ENCODE assay signal across 15 cellular contexts in genomic region chr12:24121911-24122310, GRCh38.
DNase-seq lines count a peak whose midpoint lies in the region; ATAC-seq, FAIRE-seq and TF ChIP-seq lines count a peak whose summit lies in the region.
"Had no signal": no experiment of that assay in that cellular context is flagged by ENCODE, and none has a peak within 500 bp of the region (broad histone marks: within the 10 kb centered on the region; RNA-seq: fewer than 3 reads in every experiment).

No MANE protein-coding gene starts in this region.

- ATAC-seq in HepG2 = no peak
- ATAC-seq in right lobe of liver = no peak
- no peak for ATAC-seq in GM21786 (IDR thresholded peaks at IDR 0.05; ENCODE audit: unreplicated experiment)

- H3K79me2 ChIP-seq in HepG2 (ENCODE audit: insufficient read depth, low read length) (no peaks in the 10 kb centered on the region), SK-N-SH (ENCODE audit: insufficient read depth) (no peaks in the 10 kb centered on the region)

- peaks cover 0 to 12% of the 10 kb centered on the region in 2 experiments; a peak in 1 of 5 replicates for H3K27me3 ChIP-seq in HepG2 (ENCODE audit: control insufficient read depth in 1 of 2, insufficient read depth in 2 of 2, low read length in 2 of 2)
- no peaks in the 10 kb centered on the region for H3K27me3 ChIP-seq in right lobe of liver
- H3K27me3 ChIP-seq in SK-N-SH (ENCODE audit: insufficient read depth) = no peaks in the 10 kb centered on the region

- TF ChIP-seq POLR2A in HepG2 (IDR thresholded peaks at IDR 0.05; ENCODE audit: insufficient read depth in 1 of 2, low read depth in 2 of 2, low read length in 2 of 2) (no peak), right lobe of liver (IDR thresholded peaks at IDR 0.05) (no peak)

- TF ChIP-seq EP300 in HepG2 (IDR thresholded peaks at IDR 0.05; ENCODE audit: low read depth in 2 of 2, low read length in 2 of 2) (no peak), HepG2 (CRISPR knock-in tag; IDR thresholded peaks at IDR 0.05; ENCODE audit: borderline replicate concordance) (no peak), SK-N-SH (IDR thresholded peaks at IDR 0.05; ENCODE audit: borderline replicate concordance in 1 of 2, low read depth in 1 of 2, low read length in 1 of 2) (no peak)

- in situ Hi-C loops in HepG2 (cut with HindIII; ENCODE audit: extremely low pct_ligation_motif_present, low pct_unique_long_range_greater_than_20kb) = no loop called here

- CTCF ChIA-PET in HepG2 (lab: Yijun Ruan, JAX; ENCODE audit: low intra/inter-chr PET ratio, low total read pairs) (no interaction called here), SK-N-SH (lab: Yijun Ruan, JAX) (no interaction called here)

- no peak overlapping the region for H3K4me3 ChIP-seq in HepG2 (replicated peaks in 1 of 3; ENCODE audit: insufficient read depth in 1 of 3, low read depth in 2 of 3, low read length in 3 of 3)
- H3K4me3 ChIP-seq in right lobe of liver = no peak overlapping the region
- no peak overlapping the region for H3K4me3 ChIP-seq in SK-N-SH (ENCODE audit: low read depth in 2 of 2, low read length in 1 of 2)
- H3K4me3 ChIP-seq: BLaER1, GM23248 had no signal

- H3F3A ChIP-seq in SK-N-SH (replicated peaks; ENCODE audit: insufficient read depth) = no peaks in the 10 kb centered on the region

- H3K9me3 ChIP-seq in HepG2 (ENCODE audit: low read length) (no peaks in the 10 kb centered on the region), right lobe of liver (no peaks in the 10 kb centered on the region), SK-N-SH (no peaks in the 10 kb centered on the region)
- H3K9me3 ChIP-seq: BLaER1 had no signal

- H3K36me3 ChIP-seq in HepG2 (replicated peaks in 1 of 2; ENCODE audit: control insufficient read depth in 1 of 2, insufficient read depth in 2 of 2, low read length in 2 of 2) (no peaks in the 10 kb centered on the region), right lobe of liver (no peaks in the 10 kb centered on the region), SK-N-SH (replicated peaks in 1 of 2; ENCODE audit: control insufficient read depth in 1 of 2, insufficient read depth in 2 of 2, low read length in 1 of 2) (no peaks in the 10 kb centered on the region)
- H3K36me3 ChIP-seq: BLaER1 had no signal

- intact Hi-C loops in HepG2 (cut with micrococcal nuclease; ENCODE audit: unreplicated experiment) = no loop called here
- intact Hi-C loops in right lobe of liver (cut with DNase I) = no loop called here

- TF ChIP-seq RAD21 in HepG2 (CRISPR knock-in tag; IDR thresholded peaks at IDR 0.05) = no peak
- no peak for TF ChIP-seq RAD21 in SK-N-SH (IDR thresholded peaks at IDR 0.05; ENCODE audit: low read length)

- POLR2A ChIA-PET in HepG2 (lab: Yijun Ruan, JAX) = no interaction called here
- POLR2A ChIA-PET in SK-N-SH (lab: Yijun Ruan, JAX) = interaction anchor here (0.6 kb wide), 1 partner anchor 56 kb away, joined by 3 read pairs; no protein-coding TSS in a partner anchor

- H3K9me2 ChIP-seq in SK-N-SH = no peaks in the 10 kb centered on the region

- no peak overlapping the region for H3K27ac ChIP-seq in HepG2 (ENCODE audit: extremely low read length, insufficient read depth, low read length)
- no peak overlapping the region for H3K27ac ChIP-seq in right lobe of liver
- H3K27ac ChIP-seq in SK-N-SH (ENCODE audit: low read depth in 2 of 2, low read length in 1 of 2) = no peak overlapping the region
- H3K27ac ChIP-seq: 22Rv1, BLaER1, GM23248 had no signal

- FAIRE-seq in HepG2 (lab: Jason Lieb, UNC) = no peak

- H3K9ac ChIP-seq in HepG2 (ENCODE audit: insufficient read depth, low read depth, low read length) (no peak overlapping the region), SK-N-SH (no peak overlapping the region)
- H3K9ac ChIP-seq: BLaER1, GM23248 had no signal

- 24% methylated on average over 4 of the region's 4 CpGs for WGBS in HepG2 (ENCODE audit: low lambda C conversion rate)
- WGBS in right lobe of liver (ENCODE audit: insufficient coverage, low coverage, low lambda C conversion rate, missing lambda C conversion rate) = 50% methylated on average over 4 of the region's 4 CpGs
- 39% methylated on average over 4 of the region's 4 CpGs for WGBS in SK-N-SH (ENCODE audit: low lambda C conversion rate)

- no peak overlapping the region for H3K4me2 ChIP-seq in HepG2 (ENCODE audit: low read depth, low read length)
- no peak overlapping the region for H3K4me2 ChIP-seq in SK-N-SH
- H3K4me2 ChIP-seq: BLaER1 had no signal

- BruUV-seq in HepG2 (replicated peaks; lab: Mats Ljungman, UMichigan) = no TSS peak

- H3K4me1 ChIP-seq in HepG2 (ENCODE audit: insufficient read depth, low read length) = peaks cover 7% of the 10 kb centered on the region
- H3K4me1 ChIP-seq in right lobe of liver = peaks cover 0 to 14% (median 0%) of the 10 kb centered on the region in 4 donors
- H3K4me1 ChIP-seq in SK-N-SH (ENCODE audit: control insufficient read depth in 1 of 2, insufficient read depth in 2 of 2, low read depth in 1 of 2, low read length in 1 of 2) = no peaks in the 10 kb centered on the region; a peak in 1 of 4 replicates
- H3K4me1 ChIP-seq: BLaER1 had no signal

- TF ChIP-seq CTCF in HepG2 (CRISPR knock-in tag; IDR thresholded peaks at IDR 0.05) (no peak), right lobe of liver (IDR thresholded peaks at IDR 0.05) (no peak), SK-N-SH (IDR thresholded peaks at IDR 0.05) (no peak)

- DNase-seq in HepG2 (ENCODE audit: low spot score) (peak; percentile 18), right lobe of liver (no peak), fibroblast of gingiva (ENCODE audit: low read depth) (peak; percentile 76), iris pigment epithelial cell (ENCODE audit: low read depth) (peak; percentile 35), SK-N-SH (no peak), GOT3 (lab: John Stamatoyannopoulos, UW) (no peak)
- DNase-seq: AML-193; CD8-positive, alpha-beta memory T cell; DMS53; GF-D8; GM23248; H9 had no signal

- no peak overlapping the region for H2AFZ ChIP-seq in HepG2 (ENCODE audit: low read length)
- no peak overlapping the region for H2AFZ ChIP-seq in SK-N-SH (ENCODE audit: low read depth)
- H2AFZ ChIP-seq: GM23248 had no signal

- H4K20me1 ChIP-seq in HepG2 (ENCODE audit: insufficient read depth, low read length) = no peaks in the 10 kb centered on the region
- no peaks in the 10 kb centered on the region for H4K20me1 ChIP-seq in SK-N-SH (ENCODE audit: insufficient read depth)
- H4K20me1 ChIP-seq: BLaER1 had no signal

TF ChIP-seq in HepG2, 621 proteins besides CTCF, POLR2A, EP300 and RAD21 (continues in another document):
- TF ChIP-seq CEBPZ (IDR thresholded peaks at IDR 0.05; ENCODE audit: low read length) (no peak), ZNF256 (CRISPR knock-in tag; conservative IDR thresholded peaks at IDR 0.05) (no peak)

TF ChIP-seq in SK-N-SH, 30 proteins besides CTCF, POLR2A, EP300 and RAD21:
- TF ChIP-seq ZBTB33 (IDR thresholded peaks at IDR 0.05; ENCODE audit: borderline replicate concordance, low read depth) (no peak), GABPA (IDR thresholded peaks at IDR 0.05; ENCODE audit: low read depth) (no peak), USF2 (IDR thresholded peaks at IDR 0.05; ENCODE audit: borderline replicate concordance, low read depth, low read length) (no peak), FOSL2 (IDR thresholded peaks at IDR 0.05; ENCODE audit: borderline replicate concordance, low read depth) (no peak), SIN3A (IDR thresholded peaks at IDR 0.05; ENCODE audit: borderline replicate concordance, low read depth, low read length) (no peak), RCOR1 (IDR thresholded peaks at IDR 0.05; ENCODE audit: low read length) (no peak), RFX5 (IDR thresholded peaks at IDR 0.05; ENCODE audit: low read length) (no peak), GATA2 (CRISPR knock-in tag; IDR thresholded peaks at IDR 0.05) (no peak)
TF ChIP-seq in SK-N-SH: peak in this region for 0.

Comparison
In these comparisons a context has a peak if more than half of its experiments do, and no peak if none do; other contexts are left out.
1. DNase-seq: peak in HepG2 (single experiment), fibroblast of gingiva (single experiment) and iris pigment epithelial cell (single experiment); none in right lobe of liver (0 of 3), SK-N-SH (single experiment) and GOT3 (single experiment).